In genomic region chr6:20533746-20534294, GRCh38 we compare ENCODE assay signal across 1 cellular context.
TF ChIP-seq lines count a peak whose summit lies in the region.

No MANE protein-coding gene starts in this region.

TF ChIP-seq in HepG2, 621 proteins besides CTCF, POLR2A, EP300 and RAD21:
- TF ChIP-seq MAFG (CRISPR knock-in tag; IDR thresholded peaks at IDR 0.05) (no peak), ZSCAN9 (CRISPR knock-in tag; IDR thresholded peaks at IDR 0.05; ENCODE audit: borderline replicate concordance) (no peak), CREBL2 (CRISPR knock-in tag; IDR thresholded peaks at IDR 0.05; ENCODE audit: borderline replicate concordance) (no peak), ZBTB20 (CRISPR knock-in tag; IDR thresholded peaks at IDR 0.05; ENCODE audit: borderline replicate concordance, low read depth) (no peak), ZNF766 (CRISPR knock-in tag; IDR thresholded peaks at IDR 0.05; ENCODE audit: borderline replicate concordance) (no peak), MLXIP (CRISPR knock-in tag; IDR thresholded peaks at IDR 0.05; ENCODE audit: borderline replicate concordance) (no peak), RFXANK (CRISPR knock-in tag; IDR thresholded peaks at IDR 0.05) (0 out of 2 replicates have a peak, but pooled peaks have one; percentile 18), DZIP1 (CRISPR knock-in tag; IDR thresholded peaks at IDR 0.05) (no peak), ZNF841 (CRISPR knock-in tag; IDR thresholded peaks at IDR 0.05; ENCODE audit: borderline replicate concordance) (no peak), ZNF672 (CRISPR knock-in tag; IDR thresholded peaks at IDR 0.05) (no peak)
- TF ChIP-seq, protein P1, sequence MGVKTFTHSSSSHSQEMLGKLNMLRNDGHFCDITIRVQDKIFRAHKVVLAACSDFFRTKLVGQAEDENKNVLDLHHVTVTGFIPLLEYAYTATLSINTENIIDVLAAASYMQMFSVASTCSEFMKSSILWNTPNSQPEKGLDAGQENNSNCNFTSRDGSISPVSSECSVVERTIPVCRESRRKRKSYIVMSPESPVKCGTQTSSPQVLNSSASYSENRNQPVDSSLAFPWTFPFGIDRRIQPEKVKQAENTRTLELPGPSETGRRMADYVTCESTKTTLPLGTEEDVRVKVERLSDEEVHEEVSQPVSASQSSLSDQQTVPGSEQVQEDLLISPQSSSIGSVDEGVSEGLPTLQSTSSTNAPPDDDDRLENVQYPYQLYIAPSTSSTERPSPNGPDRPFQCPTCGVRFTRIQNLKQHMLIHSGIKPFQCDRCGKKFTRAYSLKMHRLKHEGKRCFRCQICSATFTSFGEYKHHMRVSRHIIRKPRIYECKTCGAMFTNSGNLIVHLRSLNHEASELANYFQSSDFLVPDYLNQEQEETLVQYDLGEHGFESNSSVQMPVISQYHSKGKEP (CRISPR knock-in tag; IDR thresholded peaks at IDR 0.05) = 0 out of 2 replicates have a peak, but pooled peaks have one; percentile 3
